8 cellular contexts compared by ENCODE assay signal in the genomic region with DNA sequence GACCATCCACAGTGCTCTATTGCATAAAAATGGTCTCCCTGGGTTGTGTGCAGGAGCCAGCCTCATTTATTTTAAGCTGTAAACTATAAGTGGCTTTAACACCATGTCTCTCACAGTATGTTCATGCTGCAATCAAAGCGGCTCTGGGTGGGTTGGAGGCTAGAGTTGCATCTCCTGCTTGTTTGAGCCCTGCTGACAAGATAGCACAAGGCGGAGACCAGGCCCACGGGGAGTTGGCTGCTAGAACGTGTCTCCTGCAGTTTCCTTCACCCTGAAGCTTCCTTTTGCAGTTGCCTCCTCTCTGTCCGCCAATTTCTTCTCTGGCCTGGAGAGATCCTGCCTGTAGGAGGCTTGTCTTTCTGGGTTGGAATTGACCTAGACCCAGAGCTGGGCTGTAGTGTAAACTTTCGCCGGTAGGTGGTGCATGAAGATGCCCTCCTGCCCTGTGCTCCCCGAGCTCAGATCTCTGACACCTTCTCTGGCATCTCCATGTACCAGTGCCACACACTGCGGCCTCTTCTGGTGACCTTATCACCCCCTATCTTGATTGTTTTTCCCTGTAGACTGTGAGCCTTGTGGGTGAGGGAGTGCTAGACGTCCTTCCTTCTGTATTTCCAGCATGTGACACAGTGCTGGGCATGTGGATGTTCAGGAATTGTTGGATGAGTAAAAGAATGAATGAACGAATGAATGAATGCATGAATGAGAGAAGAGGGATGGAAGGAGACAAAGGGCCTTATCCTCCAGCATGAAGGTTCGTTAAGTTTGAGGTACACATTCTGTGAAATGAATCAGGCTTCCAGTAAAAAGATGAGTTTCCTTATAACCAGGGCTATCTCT. TPM values are rescaled to one million over a fixed set of nuclear protein-coding genes. Genes with fewer than 3 reads are reported as not detected.
DNase-seq lines count a peak whose midpoint lies in the region; ATAC-seq, FAIRE-seq and TF ChIP-seq lines count a peak whose summit lies in the region.

No MANE protein-coding gene starts in this region.

- no peak overlapping the region for H3K4me3 ChIP-seq in endothelial cell of umbilical vein (replicated peaks in 1 of 3; ENCODE audit: insufficient read depth in 1 of 3, low read depth in 1 of 3, low read length in 3 of 3)

- peak; percentile 82 for FAIRE-seq in endothelial cell of umbilical vein (lab: Jason Lieb, UNC)

- intact Hi-C loops in endothelial cell of umbilical vein (cut with micrococcal nuclease), result loop anchor here (1.0 kb wide), 3 partner anchors 96 to 144 kb away; no protein-coding TSS in a partner anchor

- TF ChIP-seq CTCF in endothelial cell of umbilical vein (IDR thresholded peaks at IDR 0.05; ENCODE audit: extremely low read depth in 1 of 2, insufficient read depth in 1 of 2, low read depth in 1 of 2, low read length in 2 of 2), result peak; percentile 83 to 87

- no peak overlapping the region for H3K27ac ChIP-seq in endothelial cell of umbilical vein (ENCODE audit: insufficient read depth, low read depth, low read length)

- H3K9me3 ChIP-seq in endothelial cell of umbilical vein (replicated peaks; ENCODE audit: control insufficient read depth, insufficient read depth, low read length), result no peaks in the 10 kb centered on the region

- dilution Hi-C loops in endothelial cell of umbilical vein (cut with MboI; ENCODE audit: extremely low pct_ligation_motif_present, low sequenced_read_pairs), result no loop called here

- peak; percentile 84 for ATAC-seq in GM18858 (IDR thresholded peaks at IDR 0.05; ENCODE audit: unreplicated experiment)
- ATAC-seq in HG03108 (IDR thresholded peaks at IDR 0.05; ENCODE audit: unreplicated experiment), result peak; percentile 86
- peak; percentile 92 for ATAC-seq in stimulated activated effector memory CD8-positive, alpha-beta T cell treated with anti-CD3 and anti-CD28 coated beads, Interleukin-12 subunit alpha, Interleukin-12 subunit beta, amount 100 ng/mL, for 72 hours

- H3K9ac ChIP-seq in endothelial cell of umbilical vein (replicated peaks; ENCODE audit: extremely low read depth, insufficient read depth, low read length), result no peak overlapping the region

- POLR2A ChIA-PET in endothelial cell of umbilical vein (lab: Charles Lee), result no interaction called here

- TF ChIP-seq POLR2A in endothelial cell of umbilical vein (IDR thresholded peaks at IDR 0.05; ENCODE audit: low read depth, low read length), result no peak

- peak; percentile 88 for DNase-seq in AG20443 (ENCODE audit: low spot score)
- peak; percentile 18 for DNase-seq in NCI-H774 (lab: John Stamatoyannopoulos, UW)
- peak; percentile 39 to 65 (median 63) for DNase-seq in activated CD8-positive, alpha-beta memory T cell treated with anti-CD3 and anti-CD28 coated beads for 48 hours (ENCODE audit: low read depth in 2 of 3, low spot score in 2 of 3)
- DNase-seq in endothelial cell of umbilical vein (ENCODE audit: low read depth, low spot score), result peak; percentile 69
- DNase-seq in myocyte (ENCODE audit: low read depth), result peak; percentile 81
- peak; percentile 68 to 91 for DNase-seq in stimulated activated effector memory CD8-positive, alpha-beta T cell treated with anti-CD3 and anti-CD28 coated beads, Interleukin-12 subunit alpha, Interleukin-12 subunit beta, amount 100 ng/mL, for 72 hours (ENCODE audit: low spot score in 2 of 2)

- CTCF ChIA-PET in endothelial cell of umbilical vein (lab: Charles Lee), result interaction anchor here (0.6 to 10.5 kb wide), 29 partner anchors 9 to 450 kb away, joined by 3 to 347 read pairs (median 7); a partner anchor contains a TSS

- peaks cover 7% of the 10 kb centered on the region for H3K36me3 Mint-ChIP-seq in stimulated activated effector memory CD8-positive, alpha-beta T cell treated with anti-CD3 and anti-CD28 coated beads, Interleukin-12 subunit alpha, Interleukin-12 subunit beta, amount 100 ng/mL, for 72 hours

- no peak overlapping the region for H2AFZ ChIP-seq in endothelial cell of umbilical vein (ENCODE audit: low read depth, low read length)

- no peaks in the 10 kb centered on the region for H3K27me3 ChIP-seq in endothelial cell of umbilical vein (ENCODE audit: control insufficient read depth in 2 of 2, insufficient read depth in 2 of 2, low read length in 2 of 2)

- no peaks in the 10 kb centered on the region for H3K36me3 ChIP-seq in endothelial cell of umbilical vein (ENCODE audit: control insufficient read depth in 2 of 2, extremely low read depth in 1 of 2, insufficient read depth in 2 of 2, low read length in 2 of 2)

- H3K4me3 Mint-ChIP-seq in stimulated activated effector memory CD8-positive, alpha-beta T cell treated with anti-CD3 and anti-CD28 coated beads, Interleukin-12 subunit alpha, Interleukin-12 subunit beta, amount 100 ng/mL, for 72 hours, result no peak overlapping the region

- H3K79me2 ChIP-seq in endothelial cell of umbilical vein (ENCODE audit: control insufficient read depth, insufficient read depth, low read length), result no peaks in the 10 kb centered on the region

- no TSS peak for BruUV-seq in endothelial cell of umbilical vein (replicated peaks; lab: Mats Ljungman, UMichigan)

- H3K9me3 Mint-ChIP-seq in stimulated activated effector memory CD8-positive, alpha-beta T cell treated with anti-CD3 and anti-CD28 coated beads, Interleukin-12 subunit alpha, Interleukin-12 subunit beta, amount 100 ng/mL, for 72 hours, result no peaks in the 10 kb centered on the region

- no peaks in the 10 kb centered on the region for H3K9me1 ChIP-seq in endothelial cell of umbilical vein (replicated peaks; ENCODE audit: control insufficient read depth, extremely low read depth, insufficient read depth, low read length)

- H3K4me2 ChIP-seq in endothelial cell of umbilical vein (ENCODE audit: insufficient read depth, low read length), result no peak overlapping the region

- H4K20me1 ChIP-seq in endothelial cell of umbilical vein (replicated peaks; ENCODE audit: control insufficient read depth, extremely low read depth, insufficient read depth, low read length), result no peaks in the 10 kb centered on the region

- peaks cover 6% of the 10 kb centered on the region for H3K4me1 Mint-ChIP-seq in stimulated activated effector memory CD8-positive, alpha-beta T cell treated with anti-CD3 and anti-CD28 coated beads, Interleukin-12 subunit alpha, Interleukin-12 subunit beta, amount 100 ng/mL, for 72 hours

- H3K27ac Mint-ChIP-seq in stimulated activated effector memory CD8-positive, alpha-beta T cell treated with anti-CD3 and anti-CD28 coated beads, Interleukin-12 subunit alpha, Interleukin-12 subunit beta, amount 100 ng/mL, for 72 hours, result no peak overlapping the region

- H3K4me1 ChIP-seq in endothelial cell of umbilical vein (ENCODE audit: control insufficient read depth, extremely low read depth, insufficient read depth, low read length), result no peaks in the 10 kb centered on the region

TF ChIP-seq in endothelial cell of umbilical vein, 7 proteins besides CTCF, POLR2A, EP300 and RAD21:
- TF ChIP-seq GATA2 (IDR thresholded peaks at IDR 0.05; ENCODE audit: insufficient read depth, insufficient read length, low read depth, low read length) (no peak), JUN (IDR thresholded peaks at IDR 0.05; ENCODE audit: borderline replicate concordance, insufficient read depth, insufficient read length, low read depth) (no peak), EZH2 (IDR thresholded peaks at IDR 0.05; ENCODE audit: borderline replicate concordance, low read depth, low read length, severe bottlenecking) (no peak)

RNA-seq across cellular contexts. Expression of a gene that starts 10.4 kb away (rescaled TPM):
- total RNA-seq in endothelial cell of umbilical vein, result 1.1 and 1.6 TPM in 2 replicates
- 0.53 and 0.70 TPM in 2 replicates for polyA plus RNA-seq in endothelial cell of umbilical vein
- 0.59 and 0.61 TPM in 2 replicates for polyA plus RNA-seq in endothelial cell of umbilical vein (2011; cell fraction: cytosol; rRNA removed)
- polyA plus RNA-seq in endothelial cell of umbilical vein (2011; cell fraction: nucleus; rRNA removed), result 0.62 and 0.67 TPM in 2 replicates
- polyA plus RNA-seq in endothelial cell of umbilical vein (2012), result 1.7 and 1.9 TPM in 2 replicates
- polyA minus RNA-seq in endothelial cell of umbilical vein, result 2.4 and 2.7 TPM in 2 replicates
- polyA minus RNA-seq in endothelial cell of umbilical vein (2011; cell fraction: cytosol; rRNA and poly(A)+ RNA removed), result 0.61 TPM
- polyA minus RNA-seq in endothelial cell of umbilical vein (2011; cell fraction: nucleus; rRNA and poly(A)+ RNA removed), result 0.63 and 0.82 TPM in 2 replicates
- 0.48 and 1.1 TPM in 2 replicates for total RNA-seq in myocyte
- polyA plus RNA-seq in myocyte (2012), result 1.7 TPM

RNA-seq across cellular contexts. Expression of a gene that starts 39.4 kb away (rescaled TPM):
- total RNA-seq in endothelial cell of umbilical vein (not detected in 2 replicates), myocyte (not detected in 2 replicates)
- not detected in 2 replicates for polyA plus RNA-seq in endothelial cell of umbilical vein
- polyA plus RNA-seq in endothelial cell of umbilical vein (2011; cell fraction: cytosol; rRNA removed), result not detected in 2 replicates
- not detected in 2 replicates for polyA plus RNA-seq in endothelial cell of umbilical vein (2011; cell fraction: nucleus; rRNA removed)
- polyA plus RNA-seq in endothelial cell of umbilical vein (2012), result not detected in 2 replicates
- not detected in 2 replicates for polyA minus RNA-seq in endothelial cell of umbilical vein
- polyA minus RNA-seq in endothelial cell of umbilical vein (2011; cell fraction: cytosol; rRNA and poly(A)+ RNA removed), result not detected
- polyA minus RNA-seq in endothelial cell of umbilical vein (2011; cell fraction: nucleus; rRNA and poly(A)+ RNA removed), result not detected in 2 replicates
- not detected for polyA plus RNA-seq in myocyte (2012)

RNA-seq across cellular contexts. Expression of a gene that starts 44.5 kb away (rescaled TPM):
- total RNA-seq in endothelial cell of umbilical vein (132 and 141 TPM in 2 replicates), myocyte (156 and 161 TPM in 2 replicates)
- polyA plus RNA-seq in endothelial cell of umbilical vein, result 86.7 and 88.3 TPM in 2 replicates
- 111 and 132 TPM in 2 replicates for polyA plus RNA-seq in endothelial cell of umbilical vein (2011; cell fraction: cytosol; rRNA removed)
- 157 and 197 TPM in 2 replicates for polyA plus RNA-seq in endothelial cell of umbilical vein (2011; cell fraction: nucleus; rRNA removed)
- 98.6 and 133 TPM in 2 replicates for polyA plus RNA-seq in endothelial cell of umbilical vein (2012)
- polyA minus RNA-seq in endothelial cell of umbilical vein, result 89.8 and 103 TPM in 2 replicates
- 80.2 TPM for polyA minus RNA-seq in endothelial cell of umbilical vein (2011; cell fraction: cytosol; rRNA and poly(A)+ RNA removed)
- 32.3 and 46.5 TPM in 2 replicates for polyA minus RNA-seq in endothelial cell of umbilical vein (2011; cell fraction: nucleus; rRNA and poly(A)+ RNA removed)
- polyA plus RNA-seq in myocyte (2012), result 193 TPM

RNA-seq across cellular contexts. Expression of a gene that starts 44.6 kb away (rescaled TPM):
- total RNA-seq in endothelial cell of umbilical vein (31.1 and 31.8 TPM in 2 replicates), myocyte (5.6 and 10.3 TPM in 2 replicates)
- polyA plus RNA-seq in endothelial cell of umbilical vein, result 32.9 and 38.1 TPM in 2 replicates
- polyA plus RNA-seq in endothelial cell of umbilical vein (2011; cell fraction: cytosol; rRNA removed), result 28.3 and 28.8 TPM in 2 replicates
- polyA plus RNA-seq in endothelial cell of umbilical vein (2011; cell fraction: nucleus; rRNA removed), result 23.2 and 26.8 TPM in 2 replicates
- polyA plus RNA-seq in endothelial cell of umbilical vein (2012), result 12.9 and 14.3 TPM in 2 replicates
- 9.7 and 13.9 TPM in 2 replicates for polyA minus RNA-seq in endothelial cell of umbilical vein
- polyA minus RNA-seq in endothelial cell of umbilical vein (2011; cell fraction: cytosol; rRNA and poly(A)+ RNA removed), result 5.0 TPM
- 6.0 and 7.1 TPM in 2 replicates for polyA minus RNA-seq in endothelial cell of umbilical vein (2011; cell fraction: nucleus; rRNA and poly(A)+ RNA removed)
- 41.0 TPM for polyA plus RNA-seq in myocyte (2012)

Comparison
In these comparisons a context has a peak if more than half of its experiments do, and no peak if none do; other contexts are left out.
1. DNase-seq: peak in every context shown above with its lines; median percentile 88 in AG20443; 81 in myocyte; 80 in stimulated activated effector memory CD8-positive, alpha-beta T cell treated with anti-CD3 and anti-CD28 coated beads, Interleukin-12 subunit alpha, Interleukin-12 subunit beta, amount 100 ng/mL, for 72 hours; 69 in endothelial cell of umbilical vein; 63 in activated CD8-positive, alpha-beta memory T cell treated with anti-CD3 and anti-CD28 coated beads for 48 hours; 18 in NCI-H774.